1 cellular context compared by ENCODE assay signal in the genomic region with DNA sequence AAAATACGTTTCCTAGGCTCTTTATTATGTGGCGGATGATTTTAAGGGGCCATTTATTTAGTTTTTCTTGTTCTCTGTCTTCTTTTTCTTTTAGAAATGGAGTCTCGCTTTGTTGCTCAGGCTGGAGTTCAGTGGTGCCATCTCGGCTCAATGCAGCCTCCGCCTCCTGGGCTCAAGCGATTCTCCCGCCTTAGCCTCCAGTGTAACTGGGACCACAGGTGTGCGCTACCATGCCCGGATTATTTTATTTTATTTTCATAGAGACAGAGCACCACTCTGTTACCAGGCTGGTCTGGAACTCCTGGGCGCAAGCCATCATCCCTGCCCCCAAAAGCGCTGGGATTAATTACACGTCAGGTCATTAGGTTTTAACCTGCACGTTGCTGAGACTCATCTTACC.
A peak's percentile ranks its signal among the peaks of the same experiment; 100 is the strongest.
TF ChIP-seq lines count a peak whose summit lies in the region.

No MANE protein-coding gene starts in this region.

TF ChIP-seq in K562, 482 proteins besides CTCF, POLR2A, EP300 and RAD21:
- TF ChIP-seq LCOR (CRISPR knock-in tag; IDR thresholded peaks at IDR 0.05) (0 out of 2 replicates have a peak, but pooled peaks have one; percentile 29), FOXA1 (IDR thresholded peaks at IDR 0.05; ENCODE audit: borderline replicate concordance) (no peak)
